ENCODE assay signal across 8 cellular contexts in the genomic region with DNA sequence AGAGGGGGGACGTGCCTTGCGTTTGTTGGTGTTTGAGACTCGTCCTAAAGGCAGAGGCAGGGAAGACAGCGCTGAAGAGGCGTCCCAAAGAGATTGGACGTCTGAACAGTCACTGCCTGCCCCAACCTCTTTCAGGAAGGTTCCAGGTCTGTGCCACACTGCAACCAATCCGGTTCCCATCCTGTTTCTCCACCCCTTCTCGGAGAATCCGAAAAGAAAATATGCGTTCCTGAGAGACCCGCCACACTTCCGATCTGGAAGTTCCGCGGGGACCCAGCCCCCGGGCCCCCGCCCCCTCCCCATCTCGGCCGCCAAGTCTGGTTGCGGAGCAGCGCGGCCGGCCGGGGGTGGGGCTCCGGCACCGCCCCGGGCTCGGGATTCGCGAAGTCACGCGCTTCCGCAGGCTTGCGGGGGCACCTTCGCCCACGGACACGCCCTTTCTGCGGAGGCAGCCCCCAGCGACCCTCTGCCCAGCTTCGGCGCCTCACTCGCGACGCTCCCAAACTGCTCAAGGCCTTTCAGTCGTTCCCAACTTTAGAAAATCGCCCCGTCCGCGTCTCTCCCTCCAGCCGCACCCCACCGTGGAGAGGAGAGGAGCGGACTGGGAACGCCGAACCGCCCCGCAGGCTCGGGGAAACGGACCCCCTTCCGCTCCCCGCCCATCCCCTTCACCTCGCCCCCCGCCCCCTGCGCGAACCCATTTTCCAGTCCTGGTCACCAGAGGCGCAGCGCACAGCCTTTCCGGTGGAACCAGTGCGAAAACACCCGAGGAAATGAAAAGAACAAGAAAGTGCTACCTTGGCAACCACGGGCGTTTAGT.
A peak's percentile ranks its signal among the peaks of the same experiment; 100 is the strongest.
DNase-seq lines count a peak whose midpoint lies in the region; ATAC-seq lines count a peak whose summit lies in the region.

No MANE protein-coding gene starts in this region.

- no peaks in the 10 kb centered on the region for H3K36me3 ChIP-seq in effector memory CD4-positive, alpha-beta T cell (ENCODE audit: control insufficient read depth, insufficient read depth, low read length)
- no peaks in the 10 kb centered on the region for H3K36me3 ChIP-seq in muscle layer of colon (ENCODE audit: insufficient read depth, low read length)

- H3K27me3 ChIP-seq in effector memory CD4-positive, alpha-beta T cell (replicated peaks; ENCODE audit: control insufficient read depth, insufficient read depth, low read length, poor library complexity, severe bottlenecking) = peaks cover 60% of the 10 kb centered on the region
- H3K27me3 ChIP-seq in muscle layer of colon (ENCODE audit: control insufficient read depth in 1 of 2, insufficient read depth in 2 of 2, low read length in 2 of 2) = peaks cover 40 to 43% of the 10 kb centered on the region in 2 donors

- no peak overlapping the region for H3K27ac ChIP-seq in effector memory CD4-positive, alpha-beta T cell (ENCODE audit: insufficient read depth, low read length, poor library complexity, severe bottlenecking)
- H3K27ac ChIP-seq in muscle layer of colon (ENCODE audit: low read depth, low read length) = no peak overlapping the region

- peaks cover 25% of the 10 kb centered on the region for H3K4me1 ChIP-seq in effector memory CD4-positive, alpha-beta T cell (ENCODE audit: control insufficient read depth, insufficient read depth, low read length, poor library complexity, severe bottlenecking)
- H3K4me1 ChIP-seq in muscle layer of colon (ENCODE audit: insufficient read depth, low read length) = peaks cover 13% of the 10 kb centered on the region

- H3K9ac ChIP-seq in muscle layer of colon (ENCODE audit: low read length) = no peak overlapping the region

- H3K9me3 ChIP-seq in effector memory CD4-positive, alpha-beta T cell (ENCODE audit: control insufficient read depth, low read length) = no peaks in the 10 kb centered on the region
- H3K9me3 ChIP-seq in muscle layer of colon (ENCODE audit: low read length) = no peaks in the 10 kb centered on the region

- DNase-seq in D341Med (ENCODE audit: low spot score) = peak; percentile 54
- DNase-seq in RPMI7951 (ENCODE audit: low read depth) = peak; percentile 75
- DNase-seq in effector memory CD4-positive, alpha-beta T cell = no peak
- no peak for DNase-seq in NCI-H1436 treated with DMSO at 0.1 percent for 48 hours (lab: John Stamatoyannopoulos, UW)
- DNase-seq in SHP77 treated with DMSO at 0.1 percent for 48 hours (lab: John Stamatoyannopoulos, UW) = no peak

- ATAC-seq in GM21786 (IDR thresholded peaks at IDR 0.05; ENCODE audit: unreplicated experiment) (no peak), HG03521 (IDR thresholded peaks at IDR 0.05; ENCODE audit: unreplicated experiment) (no peak)

- peak overlapping the region; percentile 56 for H3K4me3 ChIP-seq in effector memory CD4-positive, alpha-beta T cell (ENCODE audit: insufficient read depth, low read depth, low read length, poor library complexity, severe bottlenecking)
- peak overlapping the region; percentile 27 to 29 for H3K4me3 ChIP-seq in muscle layer of colon (ENCODE audit: low read depth in 1 of 2, low read length in 2 of 2)

Comparison
In these comparisons a context has a peak if more than half of its experiments do, and no peak if none do; other contexts are left out.
1. DNase-seq: peak in D341Med (single experiment) and RPMI7951 (single experiment); none in effector memory CD4-positive, alpha-beta T cell (0 of 3), NCI-H1436 treated with DMSO at 0.1 percent for 48 hours (single experiment) and SHP77 treated with DMSO at 0.1 percent for 48 hours (single experiment).